Comparison of ENCODE assay signal across 1 cellular context in genomic region chr5:72499730-72500129, GRCh38.
TF ChIP-seq lines count a peak whose summit lies in the region.

No MANE protein-coding gene starts in this region.

TF ChIP-seq in WTC11, 78 proteins besides CTCF, POLR2A, EP300 and RAD21 (continued from another document):
- TF ChIP-seq, protein P1, sequence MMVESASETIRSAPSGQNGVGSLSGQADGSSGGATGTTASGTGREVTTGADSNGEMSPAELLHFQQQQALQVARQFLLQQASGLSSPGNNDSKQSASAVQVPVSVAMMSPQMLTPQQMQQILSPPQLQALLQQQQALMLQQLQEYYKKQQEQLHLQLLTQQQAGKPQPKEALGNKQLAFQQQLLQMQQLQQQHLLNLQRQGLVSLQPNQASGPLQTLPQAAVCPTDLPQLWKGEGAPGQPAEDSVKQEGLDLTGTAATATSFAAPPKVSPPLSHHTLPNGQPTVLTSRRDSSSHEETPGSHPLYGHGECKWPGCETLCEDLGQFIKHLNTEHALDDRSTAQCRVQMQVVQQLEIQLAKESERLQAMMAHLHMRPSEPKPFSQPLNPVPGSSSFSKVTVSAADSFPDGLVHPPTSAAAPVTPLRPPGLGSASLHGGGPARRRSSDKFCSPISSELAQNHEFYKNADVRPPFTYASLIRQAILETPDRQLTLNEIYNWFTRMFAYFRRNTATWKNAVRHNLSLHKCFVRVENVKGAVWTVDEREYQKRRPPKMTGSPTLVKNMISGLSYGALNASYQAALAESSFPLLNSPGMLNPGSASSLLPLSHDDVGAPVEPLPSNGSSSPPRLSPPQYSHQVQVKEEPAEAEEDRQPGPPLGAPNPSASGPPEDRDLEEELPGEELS (CRISPR knock-in tag; IDR thresholded peaks at IDR 0.05), result no peak
- TF ChIP-seq USF2 (CRISPR knock-in tag; IDR thresholded peaks at IDR 0.05) (no peak), PRRX2 (CRISPR knock-in tag; IDR thresholded peaks at IDR 0.05) (no peak), MXD4 (CRISPR knock-in tag; IDR thresholded peaks at IDR 0.05; ENCODE audit: borderline replicate concordance) (no peak), ZNF219 (CRISPR knock-in tag; IDR thresholded peaks at IDR 0.05; ENCODE audit: borderline replicate concordance) (no peak)
